Comparison of ENCODE assay signal across 1 cellular context in genomic region chr2:37083873-37084792, GRCh38.
TF ChIP-seq lines count a peak whose summit lies in the region.

GPATCH11 (plus strand) TSS chr2:37084518; CDS start chr2:37088382, 3,864 bp downstream.
HEATR5B (minus strand) TSS chr2:37084372; CDS start chr2:37083414, 958 bp downstream.

TF ChIP-seq in GM12878, 131 proteins besides CTCF, POLR2A, EP300 and RAD21 (continued from another document):
- TF ChIP-seq ZBTB11 (CRISPR knock-in tag; IDR thresholded peaks at IDR 0.05) = no peak
- TF ChIP-seq SIN3A (IDR thresholded peaks at IDR 0.05; ENCODE audit: low read depth, low read length) = peak; percentile 77; the same call in 1 of the 2 replicates
- TF ChIP-seq ELK1 (IDR thresholded peaks at IDR 0.05; ENCODE audit: low read depth, low read length) = no peak
- TF ChIP-seq USF2 (IDR thresholded peaks at IDR 0.05; ENCODE audit: borderline replicate concordance, low read depth, low read length) = no peak
- TF ChIP-seq MXI1 (IDR thresholded peaks at IDR 0.05; ENCODE audit: low read depth, low read length) = peak; percentile 79
